ENCODE assay signal across 23 cellular contexts in genomic region chr2:197986977-197987376, GRCh38.
"Had no signal": no experiment of that assay in that cellular context is flagged by ENCODE, and none has a peak within 500 bp of the region (broad histone marks: within the 10 kb centered on the region; RNA-seq: fewer than 3 reads in every experiment).

No MANE protein-coding gene starts in this region.

- DNase-seq: IMR-90, Karpas-422, KG1, MG63, NCI-H1092, NCI-H1105 treated with DMSO at 0.1 percent for 48 hours, NCI-H1417 treated with DMSO at 0.1 percent for 48 hours, NCI-H146, NCI-H1694 treated with DMSO at 0.1 percent for 48 hours, NCI-H1930, NCI-H2081, NCI-H2107, NCI-H2227 treated with DMSO at 0.1 percent for 48 hours, NCI-H524 treated with DMSO at 0.1 percent for 48 hours, NCI-H69, NCI-H774, PC-9, Peyer's patch, SHP77 treated with DMSO at 0.1 percent for 48 hours, SJCRH30, SW 1271 had no signal

- ATAC-seq: HepG2, Right ventricle myocardium inferior had no signal

- H3K4me3 ChIP-seq: MG63, PC-9, Peyer's patch, SJCRH30 had no signal
